Comparison of ENCODE assay signal across 14 cellular contexts in the genomic region with DNA sequence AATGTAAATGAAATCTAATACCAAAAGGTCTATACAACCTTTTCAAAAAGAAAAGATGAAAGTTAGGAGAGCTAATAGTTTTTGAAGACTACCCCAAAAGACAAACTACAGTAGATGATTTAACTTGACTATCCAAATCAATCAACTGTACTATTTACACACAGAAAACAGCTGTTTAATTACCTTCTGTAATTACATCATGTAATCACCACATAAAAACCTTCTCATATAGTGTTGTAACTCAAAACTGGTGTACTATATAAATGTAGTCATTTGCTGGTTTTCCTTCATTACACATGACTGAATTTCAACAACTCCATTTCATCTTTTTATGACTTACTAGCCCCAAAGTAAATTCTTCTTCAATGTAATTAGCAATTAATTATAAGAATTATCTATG. TPM values are rescaled to one million over a fixed set of nuclear protein-coding genes. Genes with fewer than 3 reads are reported as not detected.
DNase-seq lines count a peak whose midpoint lies in the region; TF ChIP-seq lines count a peak whose summit lies in the region.
"Had no signal": no experiment of that assay in that cellular context is flagged by ENCODE, and none has a peak within 500 bp of the region (broad histone marks: within the 10 kb centered on the region; RNA-seq: fewer than 3 reads in every experiment).

No MANE protein-coding gene starts in this region.

- H3K9ac ChIP-seq in SK-N-MC (ENCODE audit: insufficient read length), result no peak overlapping the region
- H3K9ac ChIP-seq in neural progenitor cell, result no peak overlapping the region

- H3K79me2 ChIP-seq in neural progenitor cell (ENCODE audit: low read depth), result peaks cover 90% of the 10 kb centered on the region

- TF ChIP-seq POLR2A in adrenal gland (IDR thresholded peaks at IDR 0.05), result no peak

- H3K4me3 ChIP-seq in SK-N-MC, result 0 out of 2 replicates have a peak overlapping the region, but pooled peaks have one; percentile 33
- H3K4me3 ChIP-seq in neural progenitor cell, result no peak overlapping the region
- no peak overlapping the region for H3K4me3 ChIP-seq in adrenal gland

- peaks cover 32% of the 10 kb centered on the region for H3K36me3 ChIP-seq in SK-N-MC (ENCODE audit: insufficient read depth, low read length)
- peaks cover 11% of the 10 kb centered on the region for H3K36me3 ChIP-seq in neural progenitor cell
- no peaks in the 10 kb centered on the region for H3K36me3 ChIP-seq in adrenal gland (replicated peaks in 1 of 2)

- peaks cover 48% of the 10 kb centered on the region for H4K20me1 ChIP-seq in neural progenitor cell (ENCODE audit: low read depth)

- TF ChIP-seq CTCF in neural progenitor cell (IDR thresholded peaks at IDR 0.05), result no peak
- no peak for TF ChIP-seq CTCF in adrenal gland (IDR thresholded peaks at IDR 0.05)

- intact Hi-C loops in adrenal gland (cut with DNase I), result no loop called here

- H3K4me1 ChIP-seq in neural progenitor cell, result peaks cover 26% of the 10 kb centered on the region
- H3K4me1 ChIP-seq in adrenal gland (replicated peaks in 1 of 2), result peaks cover 5 to 9% of the 10 kb centered on the region in 2 donors

- peaks cover 13% of the 10 kb centered on the region for H3K36me3 Mint-ChIP-seq in neural progenitor cell

- H3K27me3 Mint-ChIP-seq in neural progenitor cell (ENCODE audit: insufficient read depth, low read depth), result no peaks in the 10 kb centered on the region

- no peaks in the 10 kb centered on the region for H3K27me3 ChIP-seq in neural progenitor cell
- peaks cover 3% of the 10 kb centered on the region for H3K27me3 ChIP-seq in adrenal gland

- H3K4me2 ChIP-seq in neural progenitor cell, result peak overlapping the region; percentile 43

- H3K4me1 Mint-ChIP-seq in neural progenitor cell, result peaks cover 32% of the 10 kb centered on the region

- H3K27ac ChIP-seq in SK-N-MC (0 out of 2 replicates have a peak overlapping the region, but pooled peaks have one; percentile 16), neural progenitor cell (no peak overlapping the region), adrenal gland (no peak overlapping the region)
- H3K27ac ChIP-seq: 22Rv1 had no signal

- no peaks in the 10 kb centered on the region for H3K9me3 ChIP-seq in SK-N-MC (ENCODE audit: low read depth, low read length)
- no peaks in the 10 kb centered on the region for H3K9me3 ChIP-seq in neural progenitor cell (ENCODE audit: low read depth)
- H3K9me3 ChIP-seq in adrenal gland (replicated peaks in 1 of 3), result no peaks in the 10 kb centered on the region

- no peak overlapping the region for H3K4me3 Mint-ChIP-seq in neural progenitor cell
- H3K4me3 Mint-ChIP-seq: CD14-positive monocyte had no signal

- H3F3A ChIP-seq in neural progenitor cell (ENCODE audit: low read depth), result peaks cover 14% of the 10 kb centered on the region

- H3K27ac Mint-ChIP-seq in neural progenitor cell, result no peak overlapping the region
- H3K27ac Mint-ChIP-seq: CD14-positive monocyte had no signal

- peak; percentile 56 for DNase-seq in NCI-H2171 treated with DMSO at 0.1 percent for 48 hours (lab: John Stamatoyannopoulos, UW)
- DNase-seq in NCI-H2171 (lab: John Stamatoyannopoulos, UW), result no peak
- DNase-seq in NCI-H2081 treated with DMSO at 0.1 percent for 48 hours (lab: John Stamatoyannopoulos, UW), result peak; percentile 17
- no peak for DNase-seq in SK-N-MC (ENCODE audit: low read depth, low spot score)
- no peak for DNase-seq in neural progenitor cell (ENCODE audit: low spot score)
- DNase-seq in NCI-H1105 (lab: John Stamatoyannopoulos, UW), result no peak
- DNase-seq in adrenal gland, result no peak
- no peak for DNase-seq in NOMO-1 treated with DMSO at 0.1 percent for 48 hours (lab: John Stamatoyannopoulos, UW; ENCODE audit: unreplicated experiment)
- DNase-seq: DMS79 treated with DMSO at 0.1 percent for 48 hours, NCI-H2029, Right ventricle myocardium superior had no signal

- no peaks in the 10 kb centered on the region for H3K9me3 Mint-ChIP-seq in neural progenitor cell
- H3K9me3 Mint-ChIP-seq: CD14-positive monocyte, H9 had no signal

- no peak overlapping the region for H2AFZ ChIP-seq in neural progenitor cell (replicated peaks)

RNA-seq across cellular contexts. Expression of gene RTKN2, which starts 4.5 kb away (rescaled TPM):
- total RNA-seq in neural progenitor cell (ENCODE audit: low replicate concordance) (39.1 and 65.9 TPM in 2 replicates), adrenal gland (under 1 TPM in 4 of 8 donors, not detected in 4; 0.07 to 0.25 (median 0.13) TPM)
- under 1 TPM; 0.07 to 0.08 (median 0.07) TPM for polyA plus RNA-seq in adrenal gland
- total RNA-seq: Right ventricle myocardium superior had no signal

Comparison
In these comparisons a context has a peak if more than half of its experiments do, and no peak if none do; other contexts are left out.
1. DNase-seq: peak in NCI-H2171 treated with DMSO at 0.1 percent for 48 hours (single experiment) and NCI-H2081 treated with DMSO at 0.1 percent for 48 hours (single experiment); none in NCI-H2171 (single experiment), SK-N-MC (single experiment), neural progenitor cell (single experiment), NCI-H1105 (single experiment), adrenal gland (0 of 7) and NOMO-1 treated with DMSO at 0.1 percent for 48 hours (single experiment).
2. RNA of gene RTKN2, which starts 4.5 kb away (total RNA-seq): 39.1 to 65.9 TPM in neural progenitor cell; 0.07 to 0.25 TPM in adrenal gland; every median in the first group is over 10 times any median in the second.